Comparison of ENCODE assay signal across 9 cellular contexts in the genomic region with DNA sequence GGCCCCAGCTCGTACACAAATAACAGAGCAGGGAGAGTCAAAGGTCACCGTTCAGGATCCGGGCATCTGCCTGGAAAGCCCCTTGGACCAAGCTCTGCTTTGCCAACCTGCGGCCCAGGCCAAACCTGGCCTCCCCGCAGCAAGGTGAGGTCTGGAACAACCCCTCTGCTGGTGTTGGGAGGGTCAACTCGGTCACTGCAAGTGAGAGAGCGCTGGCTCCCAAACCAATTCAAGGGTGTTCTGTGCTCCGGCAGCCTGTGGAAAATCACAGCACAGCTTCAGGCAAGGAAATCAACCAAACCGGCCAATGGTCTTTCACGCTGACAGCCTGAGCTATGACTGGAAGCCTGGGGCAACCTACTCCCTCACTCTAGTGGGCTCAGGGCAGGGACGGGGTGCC.
DNase-seq lines count a peak whose midpoint lies in the region; ATAC-seq and TF ChIP-seq lines count a peak whose summit lies in the region.
"Had no signal": no experiment of that assay in that cellular context is flagged by ENCODE, and none has a peak within 500 bp of the region (broad histone marks: within the 10 kb centered on the region; RNA-seq: fewer than 3 reads in every experiment).

No MANE protein-coding gene starts in this region.

- BruUV-seq in Calu3 (replicated peaks; lab: Mats Ljungman, UMichigan) = no TSS peak

- H3K36me3 ChIP-seq in lung (ENCODE audit: control insufficient read depth in 2 of 2, insufficient read depth in 2 of 2, low read length in 2 of 2) = peaks cover 21 to 74% of the 10 kb centered on the region in 2 donors

- DNase-seq in RPMI7951 (ENCODE audit: low read depth) (peak; percentile 77), caudate nucleus (lab: John Stamatoyannopoulos, UW) (no peak), lung (ENCODE audit: low spot score) (no peak), substantia nigra (lab: John Stamatoyannopoulos, UW) (no peak), epidermal melanocyte (ENCODE audit: insufficient read length, low spot score) (no peak), T-helper 1 cell (no peak), Calu3 (no peak)
- DNase-seq: MV-4-11 had no signal

- TF ChIP-seq CTCF in lung (IDR thresholded peaks at IDR 0.05; ENCODE audit: control extremely low read depth, extremely low read depth) = no peak
- no peak for TF ChIP-seq CTCF in Calu3 (IDR thresholded peaks at IDR 0.05; ENCODE audit: unreplicated experiment)

- H3K4me3 ChIP-seq in lung = no peak overlapping the region

- no peak overlapping the region for H3K4me3 Mint-ChIP-seq in Calu3 (ENCODE audit: low read depth, unreplicated experiment)

- WGBS in lung, 2 donors = 61 to 78% methylated on average over 11 of the region's 11 CpGs

- H3K27me3 ChIP-seq in lung (ENCODE audit: control insufficient read depth, insufficient read depth) = no peaks in the 10 kb centered on the region

- ATAC-seq in lung (ENCODE audit: insufficient read depth, low FRiP score) (no peak), GM21423 (IDR thresholded peaks at IDR 0.05; ENCODE audit: unreplicated experiment) (no peak)

- no peaks in the 10 kb centered on the region for H3K27me3 Mint-ChIP-seq in Calu3 (ENCODE audit: unreplicated experiment)

- CTCF ChIA-PET in Calu3 (lab: Charles Lee) = no interaction called here

- no peak overlapping the region for H3K27ac Mint-ChIP-seq in Calu3 (ENCODE audit: unreplicated experiment)

- H3K9me3 ChIP-seq in lung (ENCODE audit: control insufficient read depth in 2 of 2, insufficient read depth in 1 of 2, low read length in 1 of 2) = no peaks in the 10 kb centered on the region

- H3K9me3 Mint-ChIP-seq in Calu3 (ENCODE audit: low read depth, unreplicated experiment) = no peaks in the 10 kb centered on the region

- peaks cover 28 to 49% of the 10 kb centered on the region in 2 donors for H3K4me1 ChIP-seq in lung (ENCODE audit: control insufficient read depth in 2 of 2, insufficient read depth in 2 of 2, low read length in 2 of 2)

- intact Hi-C loops in Calu3 (cut with micrococcal nuclease; ENCODE audit: unreplicated experiment) = no loop called here

- H3K4me1 Mint-ChIP-seq in Calu3 (ENCODE audit: low read depth, unreplicated experiment) = peaks cover 12% of the 10 kb centered on the region

- H3K27ac ChIP-seq in caudate nucleus (ENCODE audit: low read depth, low read length) (peak overlapping the region; percentile 82), lung (ENCODE audit: low read depth in 1 of 2, low read length in 1 of 2) (peak overlapping the region; percentile 91 to 97), substantia nigra (ENCODE audit: low read depth, low read length, poor library complexity, severe bottlenecking) (peak overlapping the region; percentile 28)

- H3K36me3 Mint-ChIP-seq in Calu3 (ENCODE audit: insufficient read depth, unreplicated experiment) = peaks cover 91% of the 10 kb centered on the region

Comparison
In these comparisons a context has a peak if more than half of its experiments do, and no peak if none do; other contexts are left out.
1. H3K27ac ChIP-seq: peak in every context shown above with its lines; median percentile 94 in lung; 82 in caudate nucleus; 28 in substantia nigra.